9 cellular contexts compared by ENCODE assay signal in genomic region chr14:54676822-54677708, GRCh38.
DNase-seq lines count a peak whose midpoint lies in the region; ATAC-seq and TF ChIP-seq lines count a peak whose summit lies in the region.
"Had no signal": no experiment of that assay in that cellular context is flagged by ENCODE, and none has a peak within 500 bp of the region (broad histone marks: within the 10 kb centered on the region; RNA-seq: fewer than 3 reads in every experiment).

No MANE protein-coding gene starts in this region.

- no peak for TF ChIP-seq CTCF in HFF-Myc (IDR thresholded peaks at IDR 0.05; ENCODE audit: low read depth, low read length, missing control alignments)
- no peak for TF ChIP-seq CTCF in brain (conservative IDR thresholded peaks at IDR 0.05)
- no peak for TF ChIP-seq CTCF in smooth muscle cell (IDR thresholded peaks at IDR 0.05; ENCODE audit: borderline replicate concordance, insufficient read depth, poor library complexity, severe bottlenecking)
- TF ChIP-seq CTCF in type B pancreatic cell (conservative IDR thresholded peaks at IDR 0.05): no peak
- no peak for TF ChIP-seq CTCF in glutamatergic neuron (IDR thresholded peaks at IDR 0.05; ENCODE audit: partially characterized antibody, unreplicated experiment)

- peaks cover 8% of the 10 kb centered on the region for H3F3A ChIP-seq in smooth muscle cell (ENCODE audit: low read depth)

- peak; percentile 91 for DNase-seq in HFF-Myc (ENCODE audit: extremely low read depth, low read depth)
- DNase-seq in smooth muscle cell (lab: John Stamatoyannopoulos, UW; ENCODE audit: unreplicated experiment): no peak
- DNase-seq in type B pancreatic cell (ENCODE audit: extremely low spot score, unreplicated experiment): no peak
- DNase-seq in glutamatergic neuron: no peak
- DNase-seq in NCI-H510A (lab: John Stamatoyannopoulos, UW): no peak
- no peak for DNase-seq in stimulated activated naive CD8-positive, alpha-beta T cell treated with anti-CD3 and anti-CD28 coated beads, Interleukin-15, Interleukin-2, amounts not matched to agents 100 U/mL and 50 U/mL, for 24 hours
- DNase-seq: activated CD4-positive, alpha-beta T cell treated with anti-CD3 and anti-CD28 coated beads for 4 hours had no signal

- peak overlapping the region; percentile 82 for H3K27ac ChIP-seq in iPS-20b (ENCODE audit: low read length)
- peak overlapping the region; percentile 95 for H3K27ac ChIP-seq in smooth muscle cell (ENCODE audit: low read depth)

- H3K36me3 Mint-ChIP-seq in brain (no peaks in the 10 kb centered on the region), type B pancreatic cell (no peaks in the 10 kb centered on the region), glutamatergic neuron (ENCODE audit: unreplicated experiment) (no peaks in the 10 kb centered on the region)

- WGBS in smooth muscle cell (ENCODE audit: low lambda C conversion rate): 15% methylated on average over 11 of the region's 11 CpGs

- H3K27ac Mint-ChIP-seq in brain (peak overlapping the region; percentile 69 to 98 (median 95)), type B pancreatic cell (no peak overlapping the region), glutamatergic neuron (ENCODE audit: unreplicated experiment) (no peak overlapping the region)

- H3K4me3 Mint-ChIP-seq in brain (peak overlapping the region; percentile 14 to 80 (median 36)), type B pancreatic cell (no peak overlapping the region), glutamatergic neuron (ENCODE audit: unreplicated experiment) (no peak overlapping the region)

- peaks cover 58% of the 10 kb centered on the region for H3K79me2 ChIP-seq in smooth muscle cell (ENCODE audit: low read depth)

- H3K4me3 ChIP-seq in HFF-Myc (replicated peaks; ENCODE audit: low read depth, low read length) (no peak overlapping the region; the same call in 1 of the 2 replicates), iPS-20b (ENCODE audit: low read length) (peak overlapping the region; percentile 28; the same call in 1 of the 2 replicates), smooth muscle cell (peak overlapping the region; percentile 4)

- no peak overlapping the region for H2AFZ ChIP-seq in smooth muscle cell (ENCODE audit: low read depth)

- H3K9ac ChIP-seq in iPS-20b (ENCODE audit: low read depth, low read length) (peak overlapping the region; percentile 39; the same call in 1 of the 2 replicates), smooth muscle cell (ENCODE audit: low read depth) (peak overlapping the region; percentile 72)

- ATAC-seq in stimulated activated naive CD8-positive, alpha-beta T cell treated with anti-CD3 and anti-CD28 coated beads, Interleukin-15, Interleukin-2, amounts not matched to agents 100 U/mL and 50 U/mL, for 24 hours: no peak

- no peaks in the 10 kb centered on the region for H3K27me3 ChIP-seq in iPS-20b (ENCODE audit: insufficient read depth, low read length)
- H3K27me3 ChIP-seq in smooth muscle cell (ENCODE audit: low read depth): no peaks in the 10 kb centered on the region

- H3K4me2 ChIP-seq in smooth muscle cell: peak overlapping the region; percentile 80

- H3K4me1 ChIP-seq in iPS-20b (ENCODE audit: insufficient read depth, low read length) (peaks cover 38% of the 10 kb centered on the region), smooth muscle cell (ENCODE audit: low read depth) (peaks cover 35% of the 10 kb centered on the region)

- H3K36me3 ChIP-seq in iPS-20b (ENCODE audit: insufficient read depth, low read depth, low read length) (no peaks in the 10 kb centered on the region), smooth muscle cell (ENCODE audit: low read depth) (no peaks in the 10 kb centered on the region)

- H3K9me3 Mint-ChIP-seq in brain (no peaks in the 10 kb centered on the region), type B pancreatic cell (no peaks in the 10 kb centered on the region), glutamatergic neuron (ENCODE audit: unreplicated experiment) (peaks cover 1% of the 10 kb centered on the region)

- peaks cover 25% of the 10 kb centered on the region for H4K20me1 ChIP-seq in smooth muscle cell (ENCODE audit: low read depth)

- H3K9me3 ChIP-seq in iPS-20b (ENCODE audit: insufficient read depth, low read depth, low read length) (no peaks in the 10 kb centered on the region), smooth muscle cell (replicated peaks; ENCODE audit: low read depth) (no peaks in the 10 kb centered on the region)

- H3K27me3 Mint-ChIP-seq in brain (peaks cover under 1% of the 10 kb centered on the region), type B pancreatic cell (no peaks in the 10 kb centered on the region), glutamatergic neuron (ENCODE audit: unreplicated experiment) (peaks cover 1% of the 10 kb centered on the region)

- peaks cover 95% of the 10 kb centered on the region for H3K4me1 Mint-ChIP-seq in brain
- H3K4me1 Mint-ChIP-seq in type B pancreatic cell (ENCODE audit: unreplicated experiment): peaks cover 35% of the 10 kb centered on the region
- peaks cover 4% of the 10 kb centered on the region for H3K4me1 Mint-ChIP-seq in glutamatergic neuron (ENCODE audit: low read depth, unreplicated experiment)

Comparison
In these comparisons a context has a peak if more than half of its experiments do, and no peak if none do; other contexts are left out.
1. H3K27ac Mint-ChIP-seq: peak in brain (5 of 5); none in type B pancreatic cell (single experiment) and glutamatergic neuron (single experiment).
2. H3K4me3 Mint-ChIP-seq: peak in brain (5 of 5); none in type B pancreatic cell (single experiment) and glutamatergic neuron (single experiment).